ENCODE assay signal across 15 cellular contexts in the genomic region with DNA sequence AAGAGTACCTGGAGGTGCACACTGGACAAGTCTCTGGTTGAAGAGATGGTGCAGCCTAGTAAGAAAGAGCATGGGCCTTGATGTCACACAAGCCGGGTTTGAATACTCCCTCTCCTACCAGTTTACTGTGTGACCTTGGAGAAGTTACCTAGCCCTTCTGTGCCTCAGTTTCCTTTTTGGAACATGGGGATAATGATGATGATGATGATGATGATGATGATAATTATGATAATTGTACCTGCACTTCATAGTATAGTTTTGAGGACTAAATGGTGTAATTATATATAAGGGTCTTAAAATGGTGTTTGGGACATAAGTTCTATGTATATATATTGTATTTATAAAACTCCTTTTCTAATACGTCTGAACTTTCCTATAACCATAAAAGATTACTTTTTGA. TPM values are rescaled to one million over a fixed set of nuclear protein-coding genes. Genes with fewer than 3 reads are reported as not detected.
A peak's percentile ranks its signal among the peaks of the same experiment; 100 is the strongest.
DNase-seq lines count a peak whose midpoint lies in the region; ATAC-seq and TF ChIP-seq lines count a peak whose summit lies in the region.
"Had no signal": no experiment of that assay in that cellular context is flagged by ENCODE, and none has a peak within 500 bp of the region (broad histone marks: within the 10 kb centered on the region; RNA-seq: fewer than 3 reads in every experiment).

No MANE protein-coding gene starts in this region.

- H3K4me1 Mint-ChIP-seq in glutamatergic neuron (ENCODE audit: low read depth, unreplicated experiment) = peaks cover 8% of the 10 kb centered on the region

- CTCF ChIA-PET in SK-N-SH (lab: Yijun Ruan, JAX) = interaction anchor here (1.2 to 1.7 kb wide), 3 partner anchors 26 to 265 kb away, joined by 4 to 5 read pairs (median 4); partner anchors contain the start of gene PREP

- no peaks in the 10 kb centered on the region for H3K36me3 ChIP-seq in SK-N-SH (replicated peaks in 1 of 2; ENCODE audit: control insufficient read depth in 1 of 2, insufficient read depth in 2 of 2, low read length in 1 of 2)
- peaks cover 0 to 2% of the 10 kb centered on the region in 2 donors for H3K36me3 ChIP-seq in gastrocnemius medialis
- H3K36me3 ChIP-seq in effector memory CD4-positive, alpha-beta T cell (ENCODE audit: control insufficient read depth, insufficient read depth, low read length) = no peaks in the 10 kb centered on the region
- H3K36me3 ChIP-seq: spleen had no signal

- H3K36me3 Mint-ChIP-seq in glutamatergic neuron (ENCODE audit: unreplicated experiment) = no peaks in the 10 kb centered on the region

- peak overlapping the region; percentile 92; the same call in 1 of the 2 replicates for H3K4me2 ChIP-seq in SK-N-SH

- H3K27ac Mint-ChIP-seq in glutamatergic neuron (ENCODE audit: unreplicated experiment) = peak overlapping the region; percentile 88
- H3K27ac Mint-ChIP-seq: activated naive CD4-positive, alpha-beta T cell treated with anti-CD3 and anti-CD28 coated beads for 36 hours had no signal

- TF ChIP-seq RAD21 in SK-N-SH (IDR thresholded peaks at IDR 0.05; ENCODE audit: low read length) = no peak

- in situ Hi-C loops in gastrocnemius medialis (cut with MboI; ENCODE audit: low sequenced_read_pairs in 4 of 4) = no loop called here

- TF ChIP-seq CTCF in SK-N-SH (IDR thresholded peaks at IDR 0.05) = no peak
- no peak for TF ChIP-seq CTCF in glutamatergic neuron (IDR thresholded peaks at IDR 0.05; ENCODE audit: partially characterized antibody, unreplicated experiment)
- TF ChIP-seq CTCF in gastrocnemius medialis (IDR thresholded peaks at IDR 0.05 in 4 of 5, conservative IDR thresholded peaks at IDR 0.05 in 1 of 5) = no peak

- 97% methylated on average over 2 of the region's 2 CpGs for WGBS in SK-N-SH (ENCODE audit: low lambda C conversion rate)

- no peaks in the 10 kb centered on the region for H3K9me3 ChIP-seq in SK-N-SH
- no peaks in the 10 kb centered on the region for H3K9me3 ChIP-seq in gastrocnemius medialis
- H3K9me3 ChIP-seq in effector memory CD4-positive, alpha-beta T cell (ENCODE audit: control insufficient read depth, low read length) = no peaks in the 10 kb centered on the region
- H3K9me3 ChIP-seq: spleen had no signal

- H3K9me3 Mint-ChIP-seq in glutamatergic neuron (ENCODE audit: unreplicated experiment) = peaks cover 6% of the 10 kb centered on the region
- H3K9me3 Mint-ChIP-seq: activated naive CD4-positive, alpha-beta T cell treated with anti-CD3 and anti-CD28 coated beads for 36 hours; stimulated activated naive CD8-positive, alpha-beta T cell treated with anti-CD3 and anti-CD28 coated beads, Interleukin-15, amount 100 ng/mL, for 72 hours had no signal

- POLR2A ChIA-PET in SK-N-SH (lab: Yijun Ruan, JAX) = no interaction called here

- TF ChIP-seq POLR2A in gastrocnemius medialis (IDR thresholded peaks at IDR 0.05) = no peak

- no peak overlapping the region for H2AFZ ChIP-seq in SK-N-SH (ENCODE audit: low read depth)

- H3K79me2 ChIP-seq in SK-N-SH (ENCODE audit: insufficient read depth) = peaks cover 25% of the 10 kb centered on the region

- ATAC-seq in SK-N-SH treated with all-trans-retinoic acid at 6 μM for 48 hours (no peak), gastrocnemius medialis (no peak), GM19324 (IDR thresholded peaks at IDR 0.05; ENCODE audit: low FRiP score, unreplicated experiment) (no peak)
- ATAC-seq: stimulated activated naive CD8-positive, alpha-beta T cell treated with anti-CD3 and anti-CD28 coated beads, Interleukin-15, amount 100 ng/mL, for 72 hours had no signal

- intact Hi-C loops in gastrocnemius medialis (cut with DNase I; ENCODE audit: low total_unique reads) = loop anchor here (2.0 to 10.0 kb wide), 3 partner anchors 51 to 1897 kb away; no protein-coding TSS in a partner anchor

- peaks cover 2% of the 10 kb centered on the region for H3K27me3 Mint-ChIP-seq in glutamatergic neuron (ENCODE audit: unreplicated experiment)

- H3K4me3 ChIP-seq in SK-N-SH (ENCODE audit: low read depth in 2 of 2, low read length in 1 of 2) = no peak overlapping the region; a peak in 1 of 4 replicates
- peak overlapping the region; percentile 81 to 86 (median 84) for H3K4me3 ChIP-seq in gastrocnemius medialis
- no peak overlapping the region for H3K4me3 ChIP-seq in effector memory CD4-positive, alpha-beta T cell (ENCODE audit: insufficient read depth, low read depth, low read length, poor library complexity, severe bottlenecking)

- H3K27ac ChIP-seq in SK-N-SH (ENCODE audit: low read depth in 2 of 2, low read length in 1 of 2) = no peak overlapping the region
- H3K27ac ChIP-seq in gastrocnemius medialis = peak overlapping the region; percentile 95 to 97 (median 96)
- no peak overlapping the region for H3K27ac ChIP-seq in effector memory CD4-positive, alpha-beta T cell (ENCODE audit: insufficient read depth, low read length, poor library complexity, severe bottlenecking)
- H3K27ac ChIP-seq: spleen, WERI-Rb-1 had no signal

- TF ChIP-seq EP300 in SK-N-SH (IDR thresholded peaks at IDR 0.05; ENCODE audit: borderline replicate concordance in 1 of 2, low read depth in 1 of 2, low read length in 1 of 2) = no peak

- DNase-seq in SK-N-SH (no peak), NCI-H69 (lab: John Stamatoyannopoulos, UW) (peak; percentile 37), glutamatergic neuron (no peak), gastrocnemius medialis (no peak), AML-193 (lab: John Stamatoyannopoulos, UW) (no peak)
- DNase-seq in effector memory CD4-positive, alpha-beta T cell = no peak
- DNase-seq: 8988T; activated naive CD4-positive, alpha-beta T cell treated with anti-CD3 and anti-CD28 coated beads for 36 hours; NCI-H510A; occipital lobe; spleen; stimulated activated naive CD8-positive, alpha-beta T cell treated with anti-CD3 and anti-CD28 coated beads, Interleukin-15, amount 100 ng/mL, for 72 hours; WERI-Rb-1 had no signal

- H3K4me3 Mint-ChIP-seq in glutamatergic neuron (ENCODE audit: unreplicated experiment) = peak overlapping the region; percentile 87

- no peaks in the 10 kb centered on the region for H3K9me2 ChIP-seq in SK-N-SH

- H3K27me3 ChIP-seq in SK-N-SH (ENCODE audit: insufficient read depth) (no peaks in the 10 kb centered on the region), gastrocnemius medialis (no peaks in the 10 kb centered on the region)
- H3K27me3 ChIP-seq in effector memory CD4-positive, alpha-beta T cell (replicated peaks; ENCODE audit: control insufficient read depth, insufficient read depth, low read length, poor library complexity, severe bottlenecking) = peaks cover 11% of the 10 kb centered on the region

- no peaks in the 10 kb centered on the region for H3F3A ChIP-seq in SK-N-SH (replicated peaks; ENCODE audit: insufficient read depth)

- no peak overlapping the region for H3K9ac ChIP-seq in SK-N-SH

- peaks cover 0 to 8% of the 10 kb centered on the region in 2 experiments; a peak in 2 of 4 replicates for H3K4me1 ChIP-seq in SK-N-SH (ENCODE audit: control insufficient read depth in 1 of 2, insufficient read depth in 2 of 2, low read depth in 1 of 2, low read length in 1 of 2)
- peaks cover 22 to 33% of the 10 kb centered on the region in 2 donors for H3K4me1 ChIP-seq in gastrocnemius medialis
- H3K4me1 ChIP-seq in effector memory CD4-positive, alpha-beta T cell (ENCODE audit: control insufficient read depth, insufficient read depth, low read length, poor library complexity, severe bottlenecking) = no peaks in the 10 kb centered on the region

- no peaks in the 10 kb centered on the region for H4K20me1 ChIP-seq in SK-N-SH (ENCODE audit: insufficient read depth)

TF ChIP-seq in SK-N-SH, 30 proteins besides CTCF, POLR2A, EP300 and RAD21 (continues in another document):
- no peak for TF ChIP-seq TAF1 (IDR thresholded peaks at IDR 0.05; ENCODE audit: borderline replicate concordance, low read depth, low read length)
- no peak for TF ChIP-seq RFX5 (IDR thresholded peaks at IDR 0.05; ENCODE audit: low read length)
- no peak for TF ChIP-seq TCF12 (IDR thresholded peaks at IDR 0.05)
- TF ChIP-seq, protein P1, sequence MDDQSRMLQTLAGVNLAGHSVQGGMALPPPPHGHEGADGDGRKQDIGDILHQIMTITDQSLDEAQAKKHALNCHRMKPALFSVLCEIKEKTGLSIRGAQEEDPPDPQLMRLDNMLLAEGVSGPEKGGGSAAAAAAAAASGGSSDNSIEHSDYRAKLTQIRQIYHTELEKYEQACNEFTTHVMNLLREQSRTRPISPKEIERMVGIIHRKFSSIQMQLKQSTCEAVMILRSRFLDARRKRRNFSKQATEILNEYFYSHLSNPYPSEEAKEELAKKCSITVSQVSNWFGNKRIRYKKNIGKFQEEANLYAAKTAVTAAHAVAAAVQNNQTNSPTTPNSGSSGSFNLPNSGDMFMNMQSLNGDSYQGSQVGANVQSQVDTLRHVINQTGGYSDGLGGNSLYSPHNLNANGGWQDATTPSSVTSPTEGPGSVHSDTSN (IDR thresholded peaks at IDR 0.05) = no peak
- TF ChIP-seq EZH2phosphoT487 (IDR thresholded peaks at IDR 0.05; ENCODE audit: borderline replicate concordance, low read depth) = no peak
- TF ChIP-seq MXI1 (IDR thresholded peaks at IDR 0.05; ENCODE audit: low read depth, low read length) = no peak
- TF ChIP-seq YY1 (IDR thresholded peaks at IDR 0.05; ENCODE audit: low read depth) = no peak
- no peak for TF ChIP-seq TEAD4 (IDR thresholded peaks at IDR 0.05; ENCODE audit: borderline replicate concordance, insufficient read depth)

TF ChIP-seq in SK-N-SH treated with all-trans-retinoic acid at 6 μM for 48 hours, 23 proteins besides CTCF, POLR2A, EP300 and RAD21:
- TF ChIP-seq, protein P2, sequence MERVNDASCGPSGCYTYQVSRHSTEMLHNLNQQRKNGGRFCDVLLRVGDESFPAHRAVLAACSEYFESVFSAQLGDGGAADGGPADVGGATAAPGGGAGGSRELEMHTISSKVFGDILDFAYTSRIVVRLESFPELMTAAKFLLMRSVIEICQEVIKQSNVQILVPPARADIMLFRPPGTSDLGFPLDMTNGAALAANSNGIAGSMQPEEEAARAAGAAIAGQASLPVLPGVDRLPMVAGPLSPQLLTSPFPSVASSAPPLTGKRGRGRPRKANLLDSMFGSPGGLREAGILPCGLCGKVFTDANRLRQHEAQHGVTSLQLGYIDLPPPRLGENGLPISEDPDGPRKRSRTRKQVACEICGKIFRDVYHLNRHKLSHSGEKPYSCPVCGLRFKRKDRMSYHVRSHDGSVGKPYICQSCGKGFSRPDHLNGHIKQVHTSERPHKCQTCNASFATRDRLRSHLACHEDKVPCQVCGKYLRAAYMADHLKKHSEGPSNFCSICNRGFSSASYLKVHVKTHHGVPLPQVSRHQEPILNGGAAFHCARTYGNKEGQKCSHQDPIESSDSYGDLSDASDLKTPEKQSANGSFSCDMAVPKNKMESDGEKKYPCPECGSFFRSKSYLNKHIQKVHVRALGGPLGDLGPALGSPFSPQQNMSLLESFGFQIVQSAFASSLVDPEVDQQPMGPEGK (CRISPR knock-in tag; IDR thresholded peaks at IDR 0.05; ENCODE audit: borderline replicate concordance) = no peak
- no peak for TF ChIP-seq SNAI2 (CRISPR knock-in tag; IDR thresholded peaks at IDR 0.05)
TF ChIP-seq in SK-N-SH treated with all-trans-retinoic acid at 6 μM for 48 hours: peak in this region for 0.

RNA-seq across cellular contexts. Expression of gene POPDC3, which starts 41.7 kb away (rescaled TPM):
- 19.0 and 21.3 TPM in 2 replicates for polyA plus RNA-seq in SK-N-SH (2012; rRNA removed)
- 30.6 and 38.1 TPM in 2 replicates for polyA plus RNA-seq in SK-N-SH (2012; cell fraction: cytosol; rRNA removed)
- 8.3 and 15.8 TPM in 2 replicates for polyA plus RNA-seq in SK-N-SH (2012; cell fraction: nucleus; rRNA removed)
- total RNA-seq in glutamatergic neuron (ENCODE audit: unreplicated experiment) = 10.9 TPM
- total RNA-seq in gastrocnemius medialis = 100 to 1,000 TPM; 105 to 218 (median 179) TPM
- total RNA-seq: activated naive CD4-positive, alpha-beta T cell treated with anti-CD3 and anti-CD28 coated beads for 36 hours; occipital lobe; spleen had no signal

Comparison
In these comparisons a context has a peak if more than half of its experiments do, and no peak if none do; other contexts are left out.
1. H3K27ac ChIP-seq: peak in gastrocnemius medialis (4 of 4); none in SK-N-SH (0 of 2) and effector memory CD4-positive, alpha-beta T cell (single experiment).
2. H3K4me3 ChIP-seq: peak in gastrocnemius medialis (4 of 4); none in SK-N-SH (0 of 2) and effector memory CD4-positive, alpha-beta T cell (single experiment).